ENCODE assay signal across 12 cellular contexts in the genomic region with DNA sequence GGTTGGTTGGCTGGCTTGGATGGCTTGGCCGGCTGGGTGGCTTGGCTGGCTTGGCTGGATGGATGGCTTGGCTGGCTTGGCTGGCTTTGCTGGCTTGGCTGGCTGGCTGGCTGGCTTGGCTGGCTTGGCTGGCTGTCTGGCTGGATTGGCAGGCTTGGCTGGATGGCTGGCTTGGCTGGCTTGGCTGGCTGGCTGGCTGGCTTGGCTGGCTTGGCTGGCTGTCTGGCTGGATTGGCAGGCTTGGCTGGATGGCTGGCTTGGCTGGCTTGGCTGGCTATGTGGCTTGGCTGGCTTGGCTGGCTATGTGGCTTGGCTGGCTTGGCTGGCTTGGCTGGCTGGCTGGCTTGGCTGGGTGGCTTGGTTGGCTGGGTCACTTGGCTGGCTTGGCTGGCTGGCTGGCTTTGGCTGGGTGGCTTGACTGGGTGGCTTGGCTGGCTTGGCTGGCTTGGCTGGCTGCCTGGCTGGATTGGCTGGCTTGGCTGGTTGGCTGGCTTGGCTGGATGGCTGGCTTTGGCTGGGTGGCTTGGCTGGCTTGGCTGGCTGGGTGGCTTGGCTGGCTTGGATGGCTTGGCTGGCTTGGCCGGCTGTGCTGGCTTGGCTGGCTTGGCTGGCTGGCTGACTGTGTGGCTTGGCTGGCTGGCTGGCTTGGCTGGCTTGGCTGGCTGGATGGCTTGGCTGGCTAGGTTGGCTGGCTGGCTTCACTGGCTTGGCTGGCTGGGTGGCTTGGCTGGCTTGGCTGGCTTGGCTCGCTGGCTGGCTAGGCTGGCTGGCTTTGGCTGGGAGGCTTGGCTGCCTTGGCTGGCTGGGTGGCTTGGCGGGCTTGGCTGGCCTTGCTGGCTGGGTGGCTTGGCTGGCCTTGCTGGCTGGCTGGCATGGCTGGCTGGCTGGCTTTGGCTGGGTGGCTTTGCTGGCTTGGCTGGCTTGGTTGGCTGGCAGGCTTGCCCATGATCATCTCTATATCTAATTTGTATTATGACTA. TPM values are rescaled to one million over a fixed set of nuclear protein-coding genes. Genes with fewer than 3 reads are reported as not detected.
DNase-seq lines count a peak whose midpoint lies in the region; ATAC-seq and FAIRE-seq lines count a peak whose summit lies in the region.
"Not testable (repeated sequence)": the region's sequence is repeated elsewhere in the genome, so short reads cannot be mapped to it uniquely, and the experiment has no call there.
"Had no signal": no experiment of that assay in that cellular context is flagged by ENCODE, and none has a peak within 500 bp of the region (broad histone marks: within the 10 kb centered on the region; RNA-seq: fewer than 3 reads in every experiment).

No MANE protein-coding gene starts in this region.

- H3K9me3 ChIP-seq in CD8-positive, alpha-beta memory T cell (ENCODE audit: low read length); mesenchymal stem cell (ENCODE audit: control insufficient read depth, low read length); small intestine (ENCODE audit: control insufficient read depth, low read depth): not testable (repeated sequence)

- H3K27me3 Mint-ChIP-seq in CD8-positive, alpha-beta memory T cell; T-cell; activated naive CD8-positive, alpha-beta T cell treated with anti-CD3 and anti-CD28 coated beads, Interleukin-2, amount 50 U/mL, for 24 hours; stimulated activated naive CD8-positive, alpha-beta T cell treated with anti-CD3 and anti-CD28 coated beads, Interleukin-15, amount 100 ng/mL, for 72 hours: not testable (repeated sequence)

- peaks cover 0 to 12% (median 0%) of the 10 kb centered on the region in 5 donors for H3K9me3 Mint-ChIP-seq in CD8-positive, alpha-beta memory T cell
- H3K9me3 Mint-ChIP-seq in T-cell; activated naive CD8-positive, alpha-beta T cell treated with anti-CD3 and anti-CD28 coated beads, Interleukin-2, amount 50 U/mL, for 24 hours; stimulated activated naive CD8-positive, alpha-beta T cell treated with anti-CD3 and anti-CD28 coated beads, Interleukin-15, amount 100 ng/mL, for 72 hours: not testable (repeated sequence)

- 71% methylated on average over 3 of the region's 4 CpGs for WGBS in mesenchymal stem cell
- WGBS in small intestine, 3 donors, result 80 to 84% (median 81%) methylated on average over 3 of the region's 4 CpGs

- not testable (repeated sequence) for H3K4me3 Mint-ChIP-seq in CD8-positive, alpha-beta memory T cell; T-cell; activated naive CD8-positive, alpha-beta T cell treated with anti-CD3 and anti-CD28 coated beads, Interleukin-2, amount 50 U/mL, for 24 hours; stimulated activated naive CD8-positive, alpha-beta T cell treated with anti-CD3 and anti-CD28 coated beads, Interleukin-15, amount 100 ng/mL, for 72 hours

- not testable (repeated sequence) for H2AK5ac ChIP-seq in mesenchymal stem cell (ENCODE audit: low read length, severe bottlenecking)

- POLR2A ChIA-PET in CD8-positive, alpha-beta memory T cell (lab: Charles Lee); T-cell (lab: Charles Lee): not testable (repeated sequence)

- not testable (repeated sequence) for H2BK15ac ChIP-seq in mesenchymal stem cell (ENCODE audit: low read depth, poor library complexity, severe bottlenecking)

- H3K4me1 Mint-ChIP-seq in CD8-positive, alpha-beta memory T cell; T-cell; activated naive CD8-positive, alpha-beta T cell treated with anti-CD3 and anti-CD28 coated beads, Interleukin-2, amount 50 U/mL, for 24 hours; stimulated activated naive CD8-positive, alpha-beta T cell treated with anti-CD3 and anti-CD28 coated beads, Interleukin-15, amount 100 ng/mL, for 72 hours: not testable (repeated sequence)

- intact Hi-C loops in Right ventricle myocardium inferior (cut with DNase I), result not testable (repeated sequence)

- not testable (repeated sequence) for H3K9ac ChIP-seq in mesenchymal stem cell (ENCODE audit: low read length)

- not testable (repeated sequence) for H2AFZ ChIP-seq in mesenchymal stem cell (ENCODE audit: low read depth, low read length)

- not testable (repeated sequence) for H4K8ac ChIP-seq in mesenchymal stem cell (ENCODE audit: low read length)

- H3K36me3 Mint-ChIP-seq in CD8-positive, alpha-beta memory T cell; T-cell; activated naive CD8-positive, alpha-beta T cell treated with anti-CD3 and anti-CD28 coated beads, Interleukin-2, amount 50 U/mL, for 24 hours (ENCODE audit: low read depth): not testable (repeated sequence)

- not testable (repeated sequence) for H3K79me1 ChIP-seq in mesenchymal stem cell (replicated peaks; ENCODE audit: low read length, poor library complexity, severe bottlenecking)

- FAIRE-seq in small intestine (lab: Jason Lieb, UNC), result not testable (repeated sequence)

- not testable (repeated sequence) for H3K36me3 ChIP-seq in CD8-positive, alpha-beta memory T cell (ENCODE audit: insufficient read depth, low read length); mesenchymal stem cell (ENCODE audit: control insufficient read depth in 1 of 2, insufficient read depth in 2 of 2, low read depth in 1 of 2, low read length in 2 of 2); small intestine (ENCODE audit: control insufficient read depth in 2 of 2, insufficient read depth in 2 of 2, low read length in 2 of 2)

- H3K4me1 ChIP-seq in CD8-positive, alpha-beta memory T cell (ENCODE audit: insufficient read depth, low read length); mesenchymal stem cell (ENCODE audit: control insufficient read depth, insufficient read depth, low read depth, low read length); small intestine (ENCODE audit: control insufficient read depth in 2 of 2, insufficient read depth in 1 of 2, low read depth in 1 of 2, low read length in 1 of 2): not testable (repeated sequence)

- DNase-seq in CD8-positive, alpha-beta memory T cell, result peak in 4 of 5 donors; percentile 2 to 38 (median 22)
- peak in 24 of 34 experiments; percentile 1 to 62 (median 16) for DNase-seq in T-cell
- peak; percentile 22 to 38 for DNase-seq in activated CD8-positive, alpha-beta memory T cell treated with anti-CD3 and anti-CD28 coated beads for 4 hours (ENCODE audit: low read depth in 2 of 2)
- DNase-seq in activated naive CD8-positive, alpha-beta T cell treated with anti-CD3 and anti-CD28 coated beads, Interleukin-2, amount 50 U/mL, for 24 hours, result peak; percentile 33
- DNase-seq in Right ventricle myocardium inferior (ENCODE audit: missing footprints), result peak; percentile 88
- not testable (repeated sequence) for DNase-seq in mesenchymal stem cell
- peak; percentile 0 for DNase-seq in small intestine
- DNase-seq in stimulated activated naive CD8-positive, alpha-beta T cell treated with anti-CD3 and anti-CD28 coated beads, Interleukin-15, amount 100 ng/mL, for 72 hours, result peak; percentile 20 to 47

- not testable (repeated sequence) for H2BK5ac ChIP-seq in mesenchymal stem cell (ENCODE audit: low read depth, low read length, poor library complexity, severe bottlenecking)

- not testable (repeated sequence) for H3K27me3 ChIP-seq in CD8-positive, alpha-beta memory T cell (ENCODE audit: insufficient read depth, low read length, poor library complexity, severe bottlenecking); mesenchymal stem cell (ENCODE audit: control insufficient read depth in 1 of 2, insufficient read depth in 1 of 2, low read length in 2 of 2); small intestine (ENCODE audit: control insufficient read depth in 2 of 2, insufficient read depth in 2 of 2, low read length in 2 of 2)

- ATAC-seq in T-cell (replicated peaks in 1 of 4), result peak in 3 of 4 experiments; percentile 61 to 69 (median 66)
- peak; percentile 77 for ATAC-seq in activated naive CD8-positive, alpha-beta T cell treated with anti-CD3 and anti-CD28 coated beads, Interleukin-2, amount 50 U/mL, for 24 hours
- peak; percentile 62 for ATAC-seq in Right ventricle myocardium inferior
- peak; percentile 37 for ATAC-seq in stimulated activated naive CD8-positive, alpha-beta T cell treated with anti-CD3 and anti-CD28 coated beads, Interleukin-15, amount 100 ng/mL, for 72 hours

- H3K18ac ChIP-seq in mesenchymal stem cell (ENCODE audit: low read depth in 1 of 2, low read length in 2 of 2), result not testable (repeated sequence)

- H3K27ac ChIP-seq in CD8-positive, alpha-beta memory T cell (ENCODE audit: low read depth, low read length); mesenchymal stem cell (ENCODE audit: low read length, poor library complexity, severe bottlenecking); small intestine (ENCODE audit: low read depth in 1 of 2, low read length in 1 of 2): not testable (repeated sequence)

- H3K27ac Mint-ChIP-seq in CD8-positive, alpha-beta memory T cell; T-cell; activated naive CD8-positive, alpha-beta T cell treated with anti-CD3 and anti-CD28 coated beads, Interleukin-2, amount 50 U/mL, for 24 hours: not testable (repeated sequence)
- H3K27ac Mint-ChIP-seq in stimulated activated naive CD8-positive, alpha-beta T cell treated with anti-CD3 and anti-CD28 coated beads, Interleukin-15, amount 100 ng/mL, for 72 hours, result peak overlapping the region in 1 of 2 donors; percentile 42

- H3K14ac ChIP-seq in mesenchymal stem cell (ENCODE audit: low read length in 2 of 2), result not testable (repeated sequence)

- CTCF ChIA-PET in CD8-positive, alpha-beta memory T cell (lab: Charles Lee); T-cell (lab: Charles Lee): not testable (repeated sequence)

- not testable (repeated sequence) for H2BK120ac ChIP-seq in mesenchymal stem cell (ENCODE audit: low read depth, low read length)

- H4K91ac ChIP-seq in mesenchymal stem cell (ENCODE audit: low read length), result peak overlapping the region; percentile 5

- not testable (repeated sequence) for H2BK12ac ChIP-seq in mesenchymal stem cell (ENCODE audit: low read length in 2 of 2)

- H3K4me2 ChIP-seq in mesenchymal stem cell (ENCODE audit: low read length, poor library complexity, severe bottlenecking), result not testable (repeated sequence)

- not testable (repeated sequence) for H3K4me3 ChIP-seq in CD8-positive, alpha-beta memory T cell (ENCODE audit: low read length); small intestine (ENCODE audit: low read depth in 1 of 2, low read length in 2 of 2)
- H3K4me3 ChIP-seq in mesenchymal stem cell (ENCODE audit: insufficient read depth in 1 of 2, low read depth in 1 of 2, low read length in 2 of 2), result peak overlapping the region in 1 of 2 experiments; percentile 7

- H3K4ac ChIP-seq in mesenchymal stem cell (ENCODE audit: low read depth in 1 of 2, low read length in 2 of 2), result not testable (repeated sequence)

- not testable (repeated sequence) for H3K23ac ChIP-seq in mesenchymal stem cell (ENCODE audit: low read length in 2 of 2)

RNA-seq across cellular contexts. Expression of gene TP53TG3B, which starts 21.3 kb away (rescaled TPM):
- total RNA-seq in CD8-positive, alpha-beta memory T cell, result not detected
- polyA plus RNA-seq in CD8-positive, alpha-beta memory T cell, result not detected
- total RNA-seq in T-cell (not detected), Right ventricle myocardium inferior (not detected)
- polyA plus RNA-seq in mesenchymal stem cell (2013, experiment 1 of 2), result not detected
- not detected for polyA plus RNA-seq in mesenchymal stem cell (2013, experiment 2 of 2)
- polyA plus RNA-seq in small intestine, result not detected
- total RNA-seq: fibroblast of lung; pancreas; T-helper 2 cell treated with Interferon-gamma antibody and Interleukin-4, amounts not matched to agents 100 ng/mL and 5 ng/mL, for 36 hours had no signal
- polyA plus RNA-seq: fibroblast of lung had no signal

RNA-seq across cellular contexts. Expression of gene TP53TG3E, which starts 35.3 kb away (rescaled TPM):
- not detected for total RNA-seq in CD8-positive, alpha-beta memory T cell
- not detected for polyA plus RNA-seq in CD8-positive, alpha-beta memory T cell
- total RNA-seq in T-cell (not detected), Right ventricle myocardium inferior (not detected)
- not detected for polyA plus RNA-seq in mesenchymal stem cell (2013, experiment 1 of 2)
- not detected for polyA plus RNA-seq in mesenchymal stem cell (2013, experiment 2 of 2)
- polyA plus RNA-seq in small intestine, result not detected
- total RNA-seq: fibroblast of lung; K562; pancreas; T-helper 2 cell treated with Interferon-gamma antibody and Interleukin-4, amounts not matched to agents 100 ng/mL and 5 ng/mL, for 36 hours had no signal
- polyA plus RNA-seq: fibroblast of lung, K562, pancreas had no signal
